9 cellular contexts compared by ENCODE assay signal in genomic region chr1:154453577-154454352, GRCh38. TPM values are rescaled to one million over a fixed set of nuclear protein-coding genes. Genes with fewer than 3 reads are reported as not detected.
A peak's percentile ranks its signal among the peaks of the same experiment; 100 is the strongest.
DNase-seq lines count a peak whose midpoint lies in the region; ATAC-seq and TF ChIP-seq lines count a peak whose summit lies in the region.
"Had no signal": no experiment of that assay in that cellular context is flagged by ENCODE, and none has a peak within 500 bp of the region (broad histone marks: within the 10 kb centered on the region; RNA-seq: fewer than 3 reads in every experiment).

No MANE protein-coding gene starts in this region.

- H2BK12ac ChIP-seq in mesenchymal stem cell (ENCODE audit: low read length in 2 of 2) = peak overlapping the region in 1 of 2 experiments; percentile 12

- peak overlapping the region; percentile 3 for H3K27ac ChIP-seq in CD4-positive, CD25-positive, alpha-beta regulatory T cell (ENCODE audit: insufficient read depth, low read length, poor library complexity, severe bottlenecking)
- no peak overlapping the region for H3K27ac ChIP-seq in mesenchymal stem cell (ENCODE audit: low read length, poor library complexity, severe bottlenecking)

- no peaks in the 10 kb centered on the region for H3K27me3 ChIP-seq in CD4-positive, CD25-positive, alpha-beta regulatory T cell (ENCODE audit: control insufficient read depth, insufficient read depth, low read length)
- H3K27me3 ChIP-seq in mesenchymal stem cell (ENCODE audit: control insufficient read depth in 1 of 2, insufficient read depth in 1 of 2, low read length in 2 of 2) = no peaks in the 10 kb centered on the region

- peak overlapping the region in 1 of 2 experiments; percentile 68 for H3K4ac ChIP-seq in mesenchymal stem cell (ENCODE audit: low read depth in 1 of 2, low read length in 2 of 2)

- no peak overlapping the region for H2BK15ac ChIP-seq in mesenchymal stem cell (ENCODE audit: low read depth, poor library complexity, severe bottlenecking)

- H2AK5ac ChIP-seq in mesenchymal stem cell (ENCODE audit: low read length, severe bottlenecking) = no peak overlapping the region

- no peak overlapping the region for H3K23ac ChIP-seq in mesenchymal stem cell (ENCODE audit: low read length in 2 of 2)

- WGBS in mesenchymal stem cell = 75% methylated on average over 4 of the region's 5 CpGs

- no peak for ATAC-seq in CD4-positive, CD25-positive, alpha-beta regulatory T cell (ENCODE audit: low read depth in 2 of 2)

- no peak overlapping the region for H2BK5ac ChIP-seq in mesenchymal stem cell (ENCODE audit: low read depth, low read length, poor library complexity, severe bottlenecking)

- peak overlapping the region in 1 of 4 donors; percentile 52 for H3K4me3 Mint-ChIP-seq in CD4-positive, CD25-positive, alpha-beta regulatory T cell

- no peaks in the 10 kb centered on the region for H3K9me3 ChIP-seq in CD4-positive, CD25-positive, alpha-beta regulatory T cell (ENCODE audit: control insufficient read depth in 2 of 2, low read length in 2 of 2)
- no peaks in the 10 kb centered on the region for H3K9me3 ChIP-seq in mesenchymal stem cell (ENCODE audit: control insufficient read depth, low read length)

- no peak overlapping the region for H3K14ac ChIP-seq in mesenchymal stem cell (ENCODE audit: low read length in 2 of 2)

- no peaks in the 10 kb centered on the region for H3K79me1 ChIP-seq in mesenchymal stem cell (replicated peaks; ENCODE audit: low read length, poor library complexity, severe bottlenecking)

- H3K9ac ChIP-seq in mesenchymal stem cell (ENCODE audit: low read length) = peak overlapping the region; percentile 4

- H3K36me3 ChIP-seq in CD4-positive, CD25-positive, alpha-beta regulatory T cell (ENCODE audit: control insufficient read depth, insufficient read depth, low read length) = peaks cover 77% of the 10 kb centered on the region
- peaks cover 7 to 52% of the 10 kb centered on the region in 2 experiments for H3K36me3 ChIP-seq in mesenchymal stem cell (ENCODE audit: control insufficient read depth in 1 of 2, insufficient read depth in 2 of 2, low read depth in 1 of 2, low read length in 2 of 2)

- H3K4me3 ChIP-seq in CD4-positive, CD25-positive, alpha-beta regulatory T cell (ENCODE audit: low read depth, low read length) = no peak overlapping the region
- no peak overlapping the region for H3K4me3 ChIP-seq in choroid plexus epithelial cell (ENCODE audit: low read depth, low read length)
- H3K4me3 ChIP-seq in mesenchymal stem cell (ENCODE audit: insufficient read depth in 1 of 2, low read depth in 1 of 2, low read length in 2 of 2) = peak overlapping the region in 1 of 2 experiments; percentile 31

- H4K91ac ChIP-seq in mesenchymal stem cell (ENCODE audit: low read length) = no peak overlapping the region

- H4K8ac ChIP-seq in mesenchymal stem cell (ENCODE audit: low read length) = no peak overlapping the region

- no peaks in the 10 kb centered on the region for H3K9me3 Mint-ChIP-seq in CD4-positive, CD25-positive, alpha-beta regulatory T cell

- H3K27ac Mint-ChIP-seq in CD4-positive, CD25-positive, alpha-beta regulatory T cell = peak overlapping the region; percentile 63 to 83 (median 78)

- peaks cover 57% of the 10 kb centered on the region for H3K36me3 Mint-ChIP-seq in CD4-positive, CD25-positive, alpha-beta regulatory T cell

- no peak overlapping the region for H3K18ac ChIP-seq in mesenchymal stem cell (ENCODE audit: low read depth in 1 of 2, low read length in 2 of 2)

- H2BK120ac ChIP-seq in mesenchymal stem cell (ENCODE audit: low read depth, low read length) = no peak overlapping the region

- H2AFZ ChIP-seq in mesenchymal stem cell (ENCODE audit: low read depth, low read length) = no peak overlapping the region

- H3K27me3 Mint-ChIP-seq in CD4-positive, CD25-positive, alpha-beta regulatory T cell = no peaks in the 10 kb centered on the region

- H3K4me1 ChIP-seq in CD4-positive, CD25-positive, alpha-beta regulatory T cell (ENCODE audit: control insufficient read depth, insufficient read depth, low read length, poor library complexity, severe bottlenecking) = peaks cover 6% of the 10 kb centered on the region
- peaks cover 8% of the 10 kb centered on the region for H3K4me1 ChIP-seq in mesenchymal stem cell (ENCODE audit: control insufficient read depth, insufficient read depth, low read depth, low read length)

- peaks cover 0 to 35% (median 18%) of the 10 kb centered on the region in 4 donors for H3K4me1 Mint-ChIP-seq in CD4-positive, CD25-positive, alpha-beta regulatory T cell

- no peak for TF ChIP-seq CTCF in choroid plexus epithelial cell (conservative IDR thresholded peaks at IDR 0.05; ENCODE audit: low read depth, low read length)

- no peak for DNase-seq in CD4-positive, CD25-positive, alpha-beta regulatory T cell
- DNase-seq in Kasumi-1 (lab: John Stamatoyannopoulos, UW) (peak; percentile 19 to 41), choroid plexus epithelial cell (ENCODE audit: low read depth) (peak; percentile 75), mesenchymal stem cell (peak; percentile 38), germinal center (ENCODE audit: low spot score) (no peak), LoVo (ENCODE audit: low spot score) (no peak), COLO668 (lab: John Stamatoyannopoulos, UW; ENCODE audit: unreplicated experiment) (no peak), NCI-H2227 treated with DMSO at 0.1 percent for 48 hours (lab: John Stamatoyannopoulos, UW) (no peak)
- DNase-seq: kidney glomerular epithelial cell had no signal

- no peak overlapping the region for H3K4me2 ChIP-seq in mesenchymal stem cell (ENCODE audit: low read length, poor library complexity, severe bottlenecking)

RNA-seq across cellular contexts. Expression of gene TDRD10, which starts 48.3 kb away (rescaled TPM):
- total RNA-seq in CD4-positive, CD25-positive, alpha-beta regulatory T cell = not detected
- not detected for polyA plus RNA-seq in CD4-positive, CD25-positive, alpha-beta regulatory T cell
- not detected for polyA plus RNA-seq in mesenchymal stem cell (2013, experiment 1 of 2)
- polyA plus RNA-seq in mesenchymal stem cell (2013, experiment 2 of 2) = not detected

RNA-seq across cellular contexts. Expression of gene SHE, which starts 48.4 kb away (rescaled TPM):
- total RNA-seq in CD4-positive, CD25-positive, alpha-beta regulatory T cell = not detected
- polyA plus RNA-seq in CD4-positive, CD25-positive, alpha-beta regulatory T cell = not detected
- 0.01 TPM for polyA plus RNA-seq in mesenchymal stem cell (2013, experiment 1 of 2)
- under 0.01 TPM for polyA plus RNA-seq in mesenchymal stem cell (2013, experiment 2 of 2)

RNA-seq across cellular contexts. Expression of gene IL6R, which starts 48.6 kb away (rescaled TPM):
- total RNA-seq in CD4-positive, CD25-positive, alpha-beta regulatory T cell = 135 TPM
- 10 to 100 TPM; 54.5 to 84.4 (median 62.2) TPM for polyA plus RNA-seq in CD4-positive, CD25-positive, alpha-beta regulatory T cell
- polyA plus RNA-seq in mesenchymal stem cell (2013, experiment 1 of 2) = 9.3 TPM
- 9.8 TPM for polyA plus RNA-seq in mesenchymal stem cell (2013, experiment 2 of 2)

Comparison
In these comparisons a context has a peak if more than half of its experiments do, and no peak if none do; other contexts are left out.
1. DNase-seq: peak in Kasumi-1 (2 of 2), choroid plexus epithelial cell (single experiment) and mesenchymal stem cell (single experiment); none in CD4-positive, CD25-positive, alpha-beta regulatory T cell (0 of 3), germinal center (single experiment), LoVo (single experiment), COLO668 (single experiment) and NCI-H2227 treated with DMSO at 0.1 percent for 48 hours (single experiment).